15 cellular contexts compared by ENCODE assay signal in genomic region chr15:56240390-56240789, GRCh38. TPM values are rescaled to one million over a fixed set of nuclear protein-coding genes. Genes with fewer than 3 reads are reported as not detected.
DNase-seq lines count a peak whose midpoint lies in the region; ATAC-seq and TF ChIP-seq lines count a peak whose summit lies in the region.
"Had no signal": no experiment of that assay in that cellular context is flagged by ENCODE, and none has a peak within 500 bp of the region (broad histone marks: within the 10 kb centered on the region; RNA-seq: fewer than 3 reads in every experiment).

No MANE protein-coding gene starts in this region.

- POLR2A ChIA-PET in CD8-positive, alpha-beta T cell (lab: Charles Lee): no interaction called here
- POLR2A ChIA-PET in activated naive CD8-positive, alpha-beta T cell treated with anti-CD3 and anti-CD28 coated beads, Interleukin-2, amount 10 ng/mL, durations not matched to agents 7 days and 5 days (lab: Charles Lee): interaction anchor here (0.7 kb wide), 1 partner anchor 223 kb away, joined by 5 read pairs; no protein-coding TSS in a partner anchor

- H3K4me3 ChIP-seq in CD8-positive, alpha-beta T cell (ENCODE audit: low read depth, low read length): no peak overlapping the region
- peak overlapping the region; percentile 79; the same call in 1 of the 2 replicates for H3K4me3 ChIP-seq in HUES48 (ENCODE audit: low read depth, low read length)

- no peaks in the 10 kb centered on the region for H3K9me3 Mint-ChIP-seq in CD8-positive, alpha-beta T cell
- peaks cover 2% of the 10 kb centered on the region for H3K9me3 Mint-ChIP-seq in activated naive CD8-positive, alpha-beta T cell treated with anti-CD3 and anti-CD28 coated beads, Interleukin-2, amount 10 ng/mL, durations not matched to agents 7 days and 5 days
- no peaks in the 10 kb centered on the region for H3K9me3 Mint-ChIP-seq in mesothelial cell of epicardium

- peaks cover 24% of the 10 kb centered on the region for H3K36me3 Mint-ChIP-seq in CD8-positive, alpha-beta T cell
- peaks cover 28% of the 10 kb centered on the region for H3K36me3 Mint-ChIP-seq in activated naive CD8-positive, alpha-beta T cell treated with anti-CD3 and anti-CD28 coated beads, Interleukin-2, amount 10 ng/mL, durations not matched to agents 7 days and 5 days
- peaks cover 19% of the 10 kb centered on the region for H3K36me3 Mint-ChIP-seq in mesothelial cell of epicardium

- DNase-seq in CD8-positive, alpha-beta T cell: no peak
- no peak for DNase-seq in activated naive CD8-positive, alpha-beta T cell treated with anti-CD3 and anti-CD28 coated beads, Interleukin-2, amount 10 ng/mL, durations not matched to agents 7 days and 5 days
- DNase-seq in mesothelial cell of epicardium (ENCODE audit: low spot score in 2 of 2, unreplicated experiment in 2 of 2) (no peak), posterior cingulate gyrus (no peak), NCI-H510A (lab: John Stamatoyannopoulos, UW) (no peak), NCI-H524 treated with DMSO at 0.1 percent for 48 hours (lab: John Stamatoyannopoulos, UW) (no peak)
- DNase-seq: activated T-cell treated with anti-CD3 and anti-CD28 coated beads, Interleukin-2, amount 50 U/mL, for 1 hour; endodermal cell; naive thymus-derived CD4-positive, alpha-beta T cell; NCI-H2171; right cardiac atrium; stomach had no signal

- H3K27me3 Mint-ChIP-seq in CD8-positive, alpha-beta T cell (ENCODE audit: low read depth): no peaks in the 10 kb centered on the region
- no peaks in the 10 kb centered on the region for H3K27me3 Mint-ChIP-seq in activated naive CD8-positive, alpha-beta T cell treated with anti-CD3 and anti-CD28 coated beads, Interleukin-2, amount 10 ng/mL, durations not matched to agents 7 days and 5 days
- H3K27me3 Mint-ChIP-seq in mesothelial cell of epicardium (ENCODE audit: low read depth): no peaks in the 10 kb centered on the region
- H3K27me3 Mint-ChIP-seq: naive thymus-derived CD4-positive, alpha-beta T cell had no signal

- no peaks in the 10 kb centered on the region for H3K9me3 ChIP-seq in CD8-positive, alpha-beta T cell (ENCODE audit: low read length)
- no peaks in the 10 kb centered on the region for H3K9me3 ChIP-seq in HUES48 (ENCODE audit: control insufficient read depth, insufficient read depth, low read length)
- H3K9me3 ChIP-seq: stomach had no signal

- TF ChIP-seq CTCF in CD8-positive, alpha-beta T cell (IDR thresholded peaks at IDR 0.05): no peak
- TF ChIP-seq CTCF in mesothelial cell of epicardium (IDR thresholded peaks at IDR 0.05; ENCODE audit: unreplicated experiment): no peak

- peak overlapping the region; percentile 28 for H3K27ac Mint-ChIP-seq in CD8-positive, alpha-beta T cell
- H3K27ac Mint-ChIP-seq in activated naive CD8-positive, alpha-beta T cell treated with anti-CD3 and anti-CD28 coated beads, Interleukin-2, amount 10 ng/mL, durations not matched to agents 7 days and 5 days: peak overlapping the region; percentile 42
- peak overlapping the region; percentile 45 for H3K27ac Mint-ChIP-seq in mesothelial cell of epicardium
- H3K27ac Mint-ChIP-seq: endodermal cell had no signal

- peaks cover 27% of the 10 kb centered on the region for H3K4me1 ChIP-seq in CD8-positive, alpha-beta T cell (ENCODE audit: insufficient read depth, low read length)
- H3K4me1 ChIP-seq in HUES48 (ENCODE audit: control insufficient read depth, insufficient read depth, low read length): peaks cover 33% of the 10 kb centered on the region

- no peaks in the 10 kb centered on the region for H3K36me3 ChIP-seq in CD8-positive, alpha-beta T cell (ENCODE audit: insufficient read depth, low read length)
- H3K36me3 ChIP-seq in HUES48 (ENCODE audit: control insufficient read depth, insufficient read depth, low read length): peaks cover 6% of the 10 kb centered on the region; the same call in 1 of the 2 replicates
- H3K36me3 ChIP-seq: stomach had no signal

- no peaks in the 10 kb centered on the region for H3K27me3 ChIP-seq in CD8-positive, alpha-beta T cell (ENCODE audit: insufficient read depth, low read length)
- no peaks in the 10 kb centered on the region for H3K27me3 ChIP-seq in HUES48 (ENCODE audit: control insufficient read depth, insufficient read depth, low read length)
- H3K27me3 ChIP-seq: stomach had no signal

- CTCF ChIA-PET in CD8-positive, alpha-beta T cell (lab: Charles Lee): no interaction called here

- H3K27ac ChIP-seq in CD8-positive, alpha-beta T cell (ENCODE audit: low read depth, low read length): no peak overlapping the region
- no peak overlapping the region for H3K27ac ChIP-seq in HUES48 (ENCODE audit: low read depth, low read length)
- H3K27ac ChIP-seq: stomach had no signal

- no peak overlapping the region for H3K4me3 Mint-ChIP-seq in CD8-positive, alpha-beta T cell
- peak overlapping the region; percentile 13 for H3K4me3 Mint-ChIP-seq in activated naive CD8-positive, alpha-beta T cell treated with anti-CD3 and anti-CD28 coated beads, Interleukin-2, amount 10 ng/mL, durations not matched to agents 7 days and 5 days
- no peak overlapping the region for H3K4me3 Mint-ChIP-seq in mesothelial cell of epicardium
- H3K4me3 Mint-ChIP-seq: endodermal cell had no signal

- no peak overlapping the region for H3K9ac ChIP-seq in HUES48 (ENCODE audit: low read depth, low read length)

- ATAC-seq in CD8-positive, alpha-beta T cell: no peak
- ATAC-seq in activated naive CD8-positive, alpha-beta T cell treated with anti-CD3 and anti-CD28 coated beads, Interleukin-2, amount 10 ng/mL, durations not matched to agents 7 days and 5 days (ENCODE audit: low read depth): no peak
- no peak for ATAC-seq in HG02798 (IDR thresholded peaks at IDR 0.05; ENCODE audit: poor library complexity, unreplicated experiment)
- ATAC-seq: naive thymus-derived CD4-positive, alpha-beta T cell; right cardiac atrium; WTC11 had no signal

- peaks cover 69% of the 10 kb centered on the region for H3K4me1 Mint-ChIP-seq in CD8-positive, alpha-beta T cell (ENCODE audit: low read depth)
- H3K4me1 Mint-ChIP-seq in activated naive CD8-positive, alpha-beta T cell treated with anti-CD3 and anti-CD28 coated beads, Interleukin-2, amount 10 ng/mL, durations not matched to agents 7 days and 5 days: peaks cover 32% of the 10 kb centered on the region
- H3K4me1 Mint-ChIP-seq in mesothelial cell of epicardium: peaks cover 37% of the 10 kb centered on the region

- intact Hi-C loops in CD8-positive, alpha-beta T cell (cut with DNase I, micrococcal nuclease): loop anchor here (5.0 to 10.0 kb wide), 8 partner anchors 492 to 1467 kb away; partner anchors contain the start of genes POLR2M (in 2 of the 2), CCPG1 (in 1 of the 2), PIERCE2 (in 1 of the 2) and RSL24D1 (in 1 of the 2)
- intact Hi-C loops in posterior cingulate gyrus (cut with DNase I): loop anchor here (5.0 kb wide), 1 partner anchor 248 kb away; the partner anchor contains the start of gene NEDD4

RNA-seq across cellular contexts. Expression of gene RFX7, which starts 3.3 kb away (rescaled TPM):
- total RNA-seq in CD8-positive, alpha-beta T cell: 10 to 100 TPM; 21.3 to 23.1 TPM
- total RNA-seq in activated naive CD8-positive, alpha-beta T cell treated with anti-CD3 and anti-CD28 coated beads, Interleukin-2, amount 10 ng/mL, durations not matched to agents 7 days and 5 days: 10 to 100 TPM; 40.4 to 42.5 TPM
- total RNA-seq in mesothelial cell of epicardium: 48.9 to 53.8 TPM (median 51.2 TPM) in 3 replicates
